In genomic region chr1:220425852-220426251, GRCh38 we compare ENCODE assay signal across 28 cellular contexts.
"Had no signal": no experiment of that assay in that cellular context is flagged by ENCODE, and none has a peak within 500 bp of the region (broad histone marks: within the 10 kb centered on the region; RNA-seq: fewer than 3 reads in every experiment).

No MANE protein-coding gene starts in this region.

- H3K4me1 ChIP-seq: left lung, lower lobe of right lung, right atrium auricular region, right lobe of liver, testis, thyroid gland, transverse colon, upper lobe of right lung had no signal

- H3K36me3 ChIP-seq: left lung, lower lobe of right lung, ovary, right atrium auricular region, right lobe of liver, thyroid gland, transverse colon, upper lobe of right lung had no signal

- H3K4me3 ChIP-seq: left lung, lower lobe of right lung, ovary, right atrium auricular region, right lobe of liver, smooth muscle cell, testis, thyroid gland, transverse colon, upper lobe of right lung had no signal

- H3K9me3 ChIP-seq: left lung, lower lobe of right lung, ovary, right atrium auricular region, right lobe of liver, testis, thyroid gland, transverse colon, upper lobe of right lung had no signal

- H3K27me3 ChIP-seq: left lung, ovary, right atrium auricular region, right lobe of liver, testis, thyroid gland, transverse colon, upper lobe of right lung had no signal

- DNase-seq: hypothalamus; immature natural killer cell; kidney; left colon; left lung; lower lobe of right lung; mammary epithelial cell; mesenchymal stem cell; naive thymus-derived CD4-positive, alpha-beta T cell; ovary; right lobe of liver; stimulated activated CD4-positive, alpha-beta T cell treated with anti-CD3 and anti-CD28 coated beads, Interleukin-1b, Interleukin-23, amount 100 ng/mL, for 48 hours; stimulated activated CD4-positive, alpha-beta T cell treated with anti-CD3 and anti-CD28 coated beads, Interleukin-2, amount 100 ng/mL, for 48 hours; stimulated activated CD4-positive, alpha-beta T cell treated with anti-CD3 and anti-CD28 coated beads, Interleukin-4, amount 100 ng/mL, for 4 hours; stimulated activated CD8-positive, alpha-beta memory T cell treated with anti-CD3 and anti-CD28 coated beads, Interleukin-4, amount 100 ng/mL, for 48 hours; stimulated activated naive CD4-positive, alpha-beta T cell treated with Interleukin-2 at 50 U/mL for 16 hours; stimulated activated naive CD8-positive, alpha-beta T cell treated with anti-CD3 and anti-CD28 coated beads, Interleukin-15, amount 100 ng/mL, for 72 hours; substantia nigra; testis; thyroid gland; transverse colon; upper lobe of right lung had no signal

- H3K4me3 Mint-ChIP-seq: immature natural killer cell; mesothelial cell of epicardium; naive thymus-derived CD4-positive, alpha-beta T cell; natural killer cell treated with Interleukin-12 subunit alpha and Interleukin-12 subunit beta and Interleukin-15 and Interleukin-18, amount 100 ng/mL, for 72 hours; stimulated activated memory B cell treated with anti-CD40 and anti-IgM and Interleukin-4, amounts not matched to agents 10 μg/mL and 1 μg/mL and 100 μg/mL, for 72 hours; stimulated activated naive CD8-positive, alpha-beta T cell treated with anti-CD3 and anti-CD28 coated beads, Interleukin-15, amount 100 ng/mL, for 72 hours had no signal

- H3K9me3 Mint-ChIP-seq: immature natural killer cell; mesothelial cell of epicardium; stimulated activated memory B cell treated with anti-CD40 and anti-IgM and Interleukin-4, amounts not matched to agents 10 μg/mL and 1 μg/mL and 100 μg/mL, for 72 hours had no signal

- H3K27ac Mint-ChIP-seq: immature natural killer cell; mesothelial cell of epicardium; naive thymus-derived CD4-positive, alpha-beta T cell; natural killer cell treated with Interleukin-12 subunit alpha and Interleukin-12 subunit beta and Interleukin-15 and Interleukin-18, amount 100 ng/mL, for 72 hours; progenitor cell of endocrine pancreas; stimulated activated memory B cell treated with anti-CD40 and anti-IgM and Interleukin-4, amounts not matched to agents 10 μg/mL and 1 μg/mL and 100 μg/mL, for 72 hours had no signal

- ATAC-seq: left colon; left lung; lower lobe of right lung; naive thymus-derived CD4-positive, alpha-beta T cell; natural killer cell treated with Interleukin-12 subunit alpha and Interleukin-12 subunit beta and Interleukin-15 and Interleukin-18, amount 100 ng/mL, for 72 hours; right lobe of liver; stimulated activated memory B cell treated with anti-CD40 and anti-IgM and Interleukin-4, amounts not matched to agents 10 μg/mL and 1 μg/mL and 100 μg/mL, for 72 hours; stimulated activated naive CD8-positive, alpha-beta T cell treated with anti-CD3 and anti-CD28 coated beads, Interleukin-15, amount 100 ng/mL, for 72 hours; upper lobe of right lung had no signal

- H3K36me3 Mint-ChIP-seq: immature natural killer cell; mesothelial cell of epicardium; naive thymus-derived CD4-positive, alpha-beta T cell; natural killer cell treated with Interleukin-12 subunit alpha and Interleukin-12 subunit beta and Interleukin-15 and Interleukin-18, amount 100 ng/mL, for 72 hours; stimulated activated memory B cell treated with anti-CD40 and anti-IgM and Interleukin-4, amounts not matched to agents 10 μg/mL and 1 μg/mL and 100 μg/mL, for 72 hours had no signal

- H3K4me1 Mint-ChIP-seq: immature natural killer cell; naive thymus-derived CD4-positive, alpha-beta T cell; stimulated activated memory B cell treated with anti-CD40 and anti-IgM and Interleukin-4, amounts not matched to agents 10 μg/mL and 1 μg/mL and 100 μg/mL, for 72 hours; stimulated activated naive CD8-positive, alpha-beta T cell treated with anti-CD3 and anti-CD28 coated beads, Interleukin-15, amount 100 ng/mL, for 72 hours had no signal

- H3K27me3 Mint-ChIP-seq: stimulated activated memory B cell treated with anti-CD40 and anti-IgM and Interleukin-4, amounts not matched to agents 10 μg/mL and 1 μg/mL and 100 μg/mL, for 72 hours had no signal

- H3K27ac ChIP-seq: left lung, lower lobe of right lung, ovary, right atrium auricular region, right lobe of liver, testis, thyroid gland, transverse colon, upper lobe of right lung had no signal

- H3K4me2 ChIP-seq: smooth muscle cell had no signal
